In genomic region chr11:93773045-93773477, GRCh38 we compare ENCODE assay signal across 1 cellular context.
TF ChIP-seq lines count a peak whose summit lies in the region.

No MANE protein-coding gene starts in this region.

TF ChIP-seq in HepG2, 621 proteins besides CTCF, POLR2A, EP300 and RAD21 (continued from another document and continues in another):
- TF ChIP-seq CERS6 (CRISPR knock-in tag; IDR thresholded peaks at IDR 0.05) (0 out of 2 replicates have a peak, but pooled peaks have one; percentile 21), CCDC6 (CRISPR knock-in tag; IDR thresholded peaks at IDR 0.05) (no peak), ZNF205 (CRISPR knock-in tag; IDR thresholded peaks at IDR 0.05) (peak; percentile 77; the same call in 1 of the 2 replicates), GRHL1 (CRISPR knock-in tag; conservative IDR thresholded peaks at IDR 0.05) (no peak), ZNF136 (CRISPR knock-in tag; IDR thresholded peaks at IDR 0.05; ENCODE audit: low read depth) (no peak), ZNF354B (CRISPR knock-in tag; IDR thresholded peaks at IDR 0.05) (no peak), HDAC6 (IDR thresholded peaks at IDR 0.05; ENCODE audit: low read depth, low read length) (no peak), MXD4 (CRISPR knock-in tag; IDR thresholded peaks at IDR 0.05) (peak; percentile 79; the same call in 1 of the 2 replicates), TERF1 (CRISPR knock-in tag; IDR thresholded peaks at IDR 0.05) (no peak), KLF16 (CRISPR knock-in tag; IDR thresholded peaks at IDR 0.05) (peak in 1 of 2 experiments; percentile 96; a peak in 2 of 4 replicates), FOXA1 (IDR thresholded peaks at IDR 0.05) (no peak), FOXA1 (CRISPR knock-in tag; IDR thresholded peaks at IDR 0.05) (0 out of 2 replicates have a peak, but pooled peaks have one; percentile 16), GMEB2 (CRISPR knock-in tag; IDR thresholded peaks at IDR 0.05; ENCODE audit: low read depth) (no peak), ZEB1 (IDR thresholded peaks at IDR 0.05; ENCODE audit: insufficient replicate concordance, low read depth) (peak; percentile 59), ZNF724P (CRISPR knock-in tag; IDR thresholded peaks at IDR 0.05; ENCODE audit: borderline replicate concordance) (no peak), ZNF576 (CRISPR knock-in tag; IDR thresholded peaks at IDR 0.05) (peak; percentile 81; the same call in 1 of the 2 replicates), THRA (CRISPR knock-in tag; IDR thresholded peaks at IDR 0.05; ENCODE audit: borderline replicate concordance) (peak; percentile 76; the same call in 1 of the 2 replicates), STAT5B (CRISPR knock-in tag; IDR thresholded peaks at IDR 0.05) (0 out of 2 replicates have a peak, but pooled peaks have one; percentile 65), ZBTB49 (CRISPR knock-in tag; IDR thresholded peaks at IDR 0.05; ENCODE audit: borderline replicate concordance) (peak; percentile 89; the same call in 1 of the 2 replicates), MEIS2 (CRISPR knock-in tag; IDR thresholded peaks at IDR 0.05) (peak; percentile 67; the same call in 1 of the 2 replicates), NFYC (CRISPR knock-in tag; IDR thresholded peaks at IDR 0.05) (peak; percentile 45; the same call in 1 of the 2 replicates), ZNF292 (CRISPR knock-in tag; IDR thresholded peaks at IDR 0.05; ENCODE audit: borderline replicate concordance, low read depth) (peak; percentile 79; the same call in 1 of the 2 replicates), REPIN1 (CRISPR knock-in tag; IDR thresholded peaks at IDR 0.05; ENCODE audit: borderline replicate concordance, low read depth) (peak; percentile 94; the same call in 1 of the 2 replicates), PBX3 (CRISPR knock-in tag; IDR thresholded peaks at IDR 0.05; ENCODE audit: borderline replicate concordance) (no peak), DRAP1 (CRISPR knock-in tag; IDR thresholded peaks at IDR 0.05) (peak; percentile 49; the same call in 1 of the 2 replicates), CENPX (CRISPR knock-in tag; IDR thresholded peaks at IDR 0.05) (no peak), MAX (IDR thresholded peaks at IDR 0.05) (peak; percentile 56; the same call in 1 of the 2 replicates), ZBTB21 (CRISPR knock-in tag; IDR thresholded peaks at IDR 0.05) (0 out of 2 replicates have a peak, but pooled peaks have one; percentile 39), KAT7 (CRISPR knock-in tag; IDR thresholded peaks at IDR 0.05; ENCODE audit: borderline replicate concordance) (no peak), ATF6 (CRISPR knock-in tag; conservative IDR thresholded peaks at IDR 0.05) (0 out of 2 replicates have a peak, but pooled peaks have one; percentile 64), ZNF616 (CRISPR knock-in tag; IDR thresholded peaks at IDR 0.05; ENCODE audit: low read depth) (no peak), BRCA1 (CRISPR knock-in tag; IDR thresholded peaks at IDR 0.05) (0 out of 2 replicates have a peak, but pooled peaks have one; percentile 67), TMF1 (CRISPR knock-in tag; IDR thresholded peaks at IDR 0.05; ENCODE audit: low read depth) (peak; percentile 59; the same call in 1 of the 2 replicates), ZNF160 (CRISPR knock-in tag; IDR thresholded peaks at IDR 0.05) (peak; percentile 68; the same call in 1 of the 2 replicates), YEATS4 (CRISPR knock-in tag; IDR thresholded peaks at IDR 0.05; ENCODE audit: borderline replicate concordance) (no peak; the same call in 1 of the 2 replicates), HNF4A (CRISPR knock-in tag; IDR thresholded peaks at IDR 0.05) (peak; percentile 63), CBX5 (CRISPR knock-in tag; IDR thresholded peaks at IDR 0.05; ENCODE audit: borderline replicate concordance) (0 out of 2 replicates have a peak, but pooled peaks have one; percentile 28), HMG20B (CRISPR knock-in tag; conservative IDR thresholded peaks at IDR 0.05) (0 out of 2 replicates have a peak, but pooled peaks have one; percentile 56), AKAP8 (CRISPR knock-in tag; IDR thresholded peaks at IDR 0.05) (no peak), PLRG1 (conservative IDR thresholded peaks at IDR 0.05) (no peak), ZNF281 (CRISPR knock-in tag; IDR thresholded peaks at IDR 0.05; ENCODE audit: borderline replicate concordance) (peak; percentile 66; the same call in 1 of the 2 replicates), MIER3 (CRISPR knock-in tag; IDR thresholded peaks at IDR 0.05; ENCODE audit: borderline replicate concordance) (peak; percentile 67; the same call in 1 of the 2 replicates), ZNF274 (CRISPR knock-in tag; IDR thresholded peaks at IDR 0.05) (no peak), HDAC1 (CRISPR knock-in tag; IDR thresholded peaks at IDR 0.05) (peak; percentile 90), SOX6 (IDR thresholded peaks at IDR 0.05) (no peak), SOX6 (CRISPR knock-in tag; IDR thresholded peaks at IDR 0.05) (peak; percentile 91), PITX1 (CRISPR knock-in tag; IDR thresholded peaks at IDR 0.05) (peak; percentile 78; the same call in 1 of the 2 replicates), ZNF761 (CRISPR knock-in tag; conservative IDR thresholded peaks at IDR 0.05) (0 out of 2 replicates have a peak, but pooled peaks have one; percentile 42), PHB2 (IDR thresholded peaks at IDR 0.05; ENCODE audit: partially characterized antibody) (no peak), MIXL1 (CRISPR knock-in tag; IDR thresholded peaks at IDR 0.05) (peak; percentile 90)
